ENCODE assay signal across 24 cellular contexts in the genomic region with DNA sequence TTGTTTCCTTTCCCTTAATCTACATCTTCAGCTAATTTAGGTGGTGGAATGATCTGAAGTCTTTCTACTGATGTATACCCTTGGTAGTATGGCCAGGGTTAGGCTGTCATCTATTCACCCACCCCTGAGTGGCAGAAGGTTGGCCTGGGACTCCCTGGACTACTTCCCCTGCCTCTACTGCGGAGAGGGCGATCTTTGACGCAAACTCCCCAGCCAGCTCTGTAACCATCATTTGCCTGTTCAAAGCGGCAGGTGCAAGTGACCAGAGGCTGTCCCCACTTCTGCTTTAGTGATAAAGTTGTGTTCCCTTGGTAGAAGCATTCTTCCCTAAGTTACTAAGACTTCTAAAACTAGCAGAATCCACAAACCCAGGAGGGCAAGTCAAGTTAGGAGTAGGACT.
A peak's percentile ranks its signal among the peaks of the same experiment; 100 is the strongest.
DNase-seq lines count a peak whose midpoint lies in the region; ATAC-seq and TF ChIP-seq lines count a peak whose summit lies in the region.
"Had no signal": no experiment of that assay in that cellular context is flagged by ENCODE, and none has a peak within 500 bp of the region (broad histone marks: within the 10 kb centered on the region; RNA-seq: fewer than 3 reads in every experiment).

No MANE protein-coding gene starts in this region.

- intact Hi-C loops in left ventricle myocardium superior (cut with micrococcal nuclease), result no loop called here

- H3K14ac ChIP-seq in H9 (ENCODE audit: insufficient read depth, low read length), result no peak overlapping the region

- H3K23me2 ChIP-seq in H9 (ENCODE audit: insufficient read length, low read depth, low read length, poor library complexity, severe bottlenecking), result no peaks in the 10 kb centered on the region

- H3K56ac ChIP-seq in H9 (ENCODE audit: insufficient read length, low read depth, low read length) (no peak overlapping the region), mesendoderm (ENCODE audit: low read length) (peak overlapping the region; percentile 64)

- H3K27me3 Mint-ChIP-seq in H9 (ENCODE audit: low read depth), result peaks cover 11% of the 10 kb centered on the region

- H3K4me1 ChIP-seq in H9 (ENCODE audit: insufficient read depth, low read length) (peaks cover 1% of the 10 kb centered on the region; the same call in 1 of the 2 replicates), mesendoderm (ENCODE audit: control insufficient read depth, low read depth, low read length) (peaks cover 11% of the 10 kb centered on the region)
- H3K4me1 ChIP-seq: BE2C, BLaER1 had no signal

- H3K79me2 ChIP-seq in H9 (ENCODE audit: insufficient read depth, low read length) (no peaks in the 10 kb centered on the region), mesendoderm (ENCODE audit: control insufficient read depth, insufficient read depth, low read length) (no peaks in the 10 kb centered on the region)

- no CpG with 5 or more reads among the region's 4 CpGs for WGBS in H9 (ENCODE audit: extremely low coverage, insufficient read length, low lambda C conversion rate)
- no CpG with 5 or more reads among the region's 4 CpGs for WGBS in mesendoderm (ENCODE audit: extremely low coverage, insufficient coverage, low lambda C conversion rate)

- no peak for TF ChIP-seq CTCF in H9 (conservative IDR thresholded peaks at IDR 0.05)

- no peak overlapping the region for H2AK5ac ChIP-seq in H9 (ENCODE audit: insufficient read length, low read length)
- H2AK5ac ChIP-seq in mesendoderm (ENCODE audit: low read length), result no peak overlapping the region

- H4K8ac ChIP-seq in H9 (replicated peaks; ENCODE audit: insufficient read length, low read depth, low read length) (no peak overlapping the region), mesendoderm (ENCODE audit: low read depth, low read length) (no peak overlapping the region)

- H3K79me1 ChIP-seq in H9 (ENCODE audit: insufficient read depth, low read depth, low read length, poor library complexity, severe bottlenecking) (no peaks in the 10 kb centered on the region), mesendoderm (ENCODE audit: low read length) (no peaks in the 10 kb centered on the region)

- H4K5ac ChIP-seq in H9 (ENCODE audit: insufficient read length, low read depth, low read length) (no peak overlapping the region), mesendoderm (ENCODE audit: low read length) (no peak overlapping the region)

- no peak for ATAC-seq in left ventricle myocardium superior
- ATAC-seq: GM12878 had no signal

- H2BK20ac ChIP-seq in H9 (ENCODE audit: low read depth, low read length, poor library complexity, severe bottlenecking), result no peak overlapping the region

- H2AFZ ChIP-seq in H9 (ENCODE audit: low read length), result no peak overlapping the region

- H2BK120ac ChIP-seq in H9 (ENCODE audit: low read depth, low read length, poor library complexity, severe bottlenecking), result no peak overlapping the region
- H2BK120ac ChIP-seq in mesendoderm (ENCODE audit: low read depth, low read length), result no peak overlapping the region

- H3K4ac ChIP-seq in H9 (ENCODE audit: low read depth, low read length) (no peak overlapping the region), mesendoderm (ENCODE audit: low read depth, low read length) (no peak overlapping the region)

- no peak overlapping the region for H3T11ph ChIP-seq in H9 (ENCODE audit: low read length)

- no peak overlapping the region for H3K4me3 Mint-ChIP-seq in H9
- H3K4me3 Mint-ChIP-seq: CD14-positive monocyte; CD4-positive, alpha-beta memory T cell; CD4-positive, CD25-positive, alpha-beta regulatory T cell; CD8-positive, alpha-beta memory T cell had no signal

- H3K4me3 ChIP-seq in mesendoderm (ENCODE audit: low read length), result no peak overlapping the region
- H3K4me3 ChIP-seq: BLaER1, GM12878 had no signal

- H3K9ac ChIP-seq in H9 (ENCODE audit: extremely low read depth, insufficient read length, low read length) (no peak overlapping the region), mesendoderm (ENCODE audit: low read length) (no peak overlapping the region)
- H3K9ac ChIP-seq: BLaER1 had no signal

- no peaks in the 10 kb centered on the region for H3K9me3 ChIP-seq in H9 (ENCODE audit: control insufficient read depth, low read depth, low read length)
- H3K9me3 ChIP-seq: BE2C, BLaER1 had no signal

- DNase-seq in H9 (peak; percentile 8), MV-4-11 (lab: John Stamatoyannopoulos, UW) (peak; percentile 18), mesendoderm (no peak), left ventricle myocardium superior (no peak)
- no peak for DNase-seq in effector CD4-positive, alpha-beta T cell
- no peak for DNase-seq in stimulated activated CD4-positive, alpha-beta T cell treated with anti-CD3 and anti-CD28 coated beads, Interleukin-4, amount 100 ng/mL, for 1 hour
- DNase-seq: 8988T; ACHN; BE2C; C1 segment of cervical spinal cord; CD4-positive, alpha-beta memory T cell; CD4-positive, CD25-positive, alpha-beta regulatory T cell; CD8-positive, alpha-beta memory T cell; COR-L47; DMS 273 treated with DMSO at 0.1 percent for 48 hours; DMS153; DMS53; DMS79; DND-41; EL; GDM1 had no signal

- H3K27ac ChIP-seq in H9 (ENCODE audit: insufficient read length, low read depth, low read length) (no peak overlapping the region), mesendoderm (ENCODE audit: low read depth, low read length) (no peak overlapping the region)
- H3K27ac ChIP-seq: BLaER1 had no signal

- H2BK5ac ChIP-seq in H9 (ENCODE audit: insufficient read length, low read length) (no peak overlapping the region), mesendoderm (ENCODE audit: low read length) (peak overlapping the region; percentile 88)

- no peak overlapping the region for H3K18ac ChIP-seq in H9 (ENCODE audit: insufficient read length, low read depth, low read length)
- H3K18ac ChIP-seq in mesendoderm (ENCODE audit: low read length), result no peak overlapping the region

- H2BK15ac ChIP-seq in H9 (ENCODE audit: low read depth, low read length) (no peak overlapping the region), mesendoderm (replicated peaks; ENCODE audit: low read depth) (no peak overlapping the region)

- H3K4me2 ChIP-seq in H9 (ENCODE audit: insufficient read depth, insufficient read length, low read length) (no peak overlapping the region), mesendoderm (ENCODE audit: low read length) (no peak overlapping the region)
- H3K4me2 ChIP-seq: BLaER1 had no signal

- H4K91ac ChIP-seq in H9 (ENCODE audit: insufficient read length, low read depth, low read length), result no peak overlapping the region

- no peaks in the 10 kb centered on the region for H3K9me3 Mint-ChIP-seq in H9
- H3K9me3 Mint-ChIP-seq: CD4-positive, alpha-beta memory T cell; CD8-positive, alpha-beta memory T cell had no signal

- no peaks in the 10 kb centered on the region for H3K36me3 ChIP-seq in mesendoderm (ENCODE audit: control insufficient read depth, insufficient read depth, low read length)
- H3K36me3 ChIP-seq: BE2C, BLaER1 had no signal

- H3K36me3 Mint-ChIP-seq in H9 (ENCODE audit: insufficient read depth in 1 of 3, low read depth in 3 of 3), result no peaks in the 10 kb centered on the region
- H3K36me3 Mint-ChIP-seq: CD14-positive monocyte; CD4-positive, alpha-beta memory T cell; CD4-positive, CD25-positive, alpha-beta regulatory T cell had no signal

- no peaks in the 10 kb centered on the region for H4K20me1 ChIP-seq in H9 (ENCODE audit: control insufficient read depth, insufficient read depth, insufficient read length)
- H4K20me1 ChIP-seq: BLaER1 had no signal

- peaks cover 2 to 3% of the 10 kb centered on the region in 2 experiments for H3K4me1 Mint-ChIP-seq in H9
- H3K4me1 Mint-ChIP-seq: CD14-positive monocyte; CD4-positive, alpha-beta memory T cell; CD4-positive, CD25-positive, alpha-beta regulatory T cell; CD8-positive, alpha-beta memory T cell had no signal

- H2BK12ac ChIP-seq in H9 (ENCODE audit: insufficient read length, low read depth, low read length), result no peak overlapping the region

- H3K27me3 ChIP-seq in H9 (ENCODE audit: insufficient read depth, low read length) (no peaks in the 10 kb centered on the region), mesendoderm (ENCODE audit: insufficient read depth, low read length, poor library complexity) (no peaks in the 10 kb centered on the region)
- H3K27me3 ChIP-seq: BE2C, BLaER1 had no signal

- no peak overlapping the region for H3K23ac ChIP-seq in H9 (ENCODE audit: insufficient read length, low read depth, low read length)
- H3K23ac ChIP-seq in mesendoderm (ENCODE audit: low read length), result no peak overlapping the region

- no peak overlapping the region; a peak in 1 of 7 replicates for H3K27ac Mint-ChIP-seq in H9
- H3K27ac Mint-ChIP-seq: CD4-positive, alpha-beta memory T cell; CD4-positive, CD25-positive, alpha-beta regulatory T cell; CD8-positive, alpha-beta memory T cell had no signal

Comparison
In these comparisons a context has a peak if more than half of its experiments do, and no peak if none do; other contexts are left out.
1. DNase-seq: peak in H9 (single experiment) and MV-4-11 (single experiment); none in mesendoderm (single experiment), effector CD4-positive, alpha-beta T cell (single experiment), stimulated activated CD4-positive, alpha-beta T cell treated with anti-CD3 and anti-CD28 coated beads, Interleukin-4, amount 100 ng/mL, for 1 hour (single experiment) and left ventricle myocardium superior (single experiment).